Comparison of ENCODE assay signal across 14 cellular contexts in the genomic region with DNA sequence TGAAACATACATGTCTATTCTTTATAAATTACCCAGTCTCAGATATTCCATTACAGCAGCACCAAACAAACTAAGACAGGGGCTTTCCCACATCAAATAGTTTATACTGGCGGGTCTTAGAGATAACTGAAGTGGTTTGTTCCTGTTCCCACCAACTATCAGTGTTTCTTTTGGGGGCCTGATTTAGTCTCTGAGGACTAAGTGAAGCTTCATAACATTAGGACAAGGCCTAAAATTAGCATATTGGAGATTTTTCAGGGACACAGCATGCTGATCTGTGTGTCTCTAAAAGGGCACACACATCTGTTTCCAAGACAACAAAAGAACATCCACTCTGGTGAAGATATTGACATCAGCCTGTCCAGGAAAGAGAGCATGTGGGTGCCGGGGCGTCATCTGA.
DNase-seq lines count a peak whose midpoint lies in the region; ATAC-seq and TF ChIP-seq lines count a peak whose summit lies in the region.
"Had no signal": no experiment of that assay in that cellular context is flagged by ENCODE, and none has a peak within 500 bp of the region (broad histone marks: within the 10 kb centered on the region; RNA-seq: fewer than 3 reads in every experiment).

No MANE protein-coding gene starts in this region.

- no peak overlapping the region for H2BK5ac ChIP-seq in mesenchymal stem cell (ENCODE audit: low read depth, low read length, poor library complexity, severe bottlenecking)

- H3K36me3 ChIP-seq in mesenchymal stem cell (ENCODE audit: control insufficient read depth in 1 of 2, insufficient read depth in 2 of 2, low read depth in 1 of 2, low read length in 2 of 2): no peaks in the 10 kb centered on the region
- H3K36me3 ChIP-seq: HAP-1 had no signal

- CTCF ChIA-PET in activated CD8-positive, alpha-beta T cell treated with anti-CD3 and anti-CD28 coated beads for 36 hours (lab: Charles Lee): no interaction called here
- CTCF ChIA-PET in activated CD8-positive, alpha-beta T cell treated with anti-CD3 and anti-CD28 coated beads, Interleukin-2, amount 10 ng/mL, durations not matched to agents 7 days and 5 days (lab: Charles Lee): no interaction called here

- H4K91ac ChIP-seq in mesenchymal stem cell (ENCODE audit: low read length): no peak overlapping the region

- H3K4me3 Mint-ChIP-seq in activated CD8-positive, alpha-beta T cell treated with anti-CD3 and anti-CD28 coated beads for 36 hours: no peak overlapping the region
- no peak overlapping the region for H3K4me3 Mint-ChIP-seq in activated CD8-positive, alpha-beta T cell treated with anti-CD3 and anti-CD28 coated beads, Interleukin-2, amount 10 ng/mL, durations not matched to agents 7 days and 5 days
- H3K4me3 Mint-ChIP-seq: CD8-positive, alpha-beta memory T cell had no signal

- H3K27me3 Mint-ChIP-seq in activated CD8-positive, alpha-beta T cell treated with anti-CD3 and anti-CD28 coated beads for 36 hours: no peaks in the 10 kb centered on the region
- H3K27me3 Mint-ChIP-seq in activated CD8-positive, alpha-beta T cell treated with anti-CD3 and anti-CD28 coated beads, Interleukin-2, amount 10 ng/mL, durations not matched to agents 7 days and 5 days (ENCODE audit: low read depth): no peaks in the 10 kb centered on the region
- H3K27me3 Mint-ChIP-seq: CD8-positive, alpha-beta memory T cell had no signal

- H2BK120ac ChIP-seq in mesenchymal stem cell (ENCODE audit: low read depth, low read length): no peak overlapping the region

- intact Hi-C loops in activated CD8-positive, alpha-beta T cell treated with anti-CD3 and anti-CD28 coated beads for 36 hours (cut with micrococcal nuclease): no loop called here
- intact Hi-C loops in left cardiac atrium (cut with DNase I) (no loop called here), Right ventricle myocardium inferior (cut with DNase I) (no loop called here)

- no peak overlapping the region for H2AK5ac ChIP-seq in mesenchymal stem cell (ENCODE audit: low read length, severe bottlenecking)

- H3K23ac ChIP-seq in mesenchymal stem cell (ENCODE audit: low read length in 2 of 2): no peak overlapping the region

- DNase-seq in activated CD8-positive, alpha-beta T cell treated with anti-CD3 and anti-CD28 coated beads for 36 hours: no peak
- DNase-seq in activated CD8-positive, alpha-beta T cell treated with anti-CD3 and anti-CD28 coated beads, Interleukin-2, amount 10 ng/mL, durations not matched to agents 7 days and 5 days: no peak
- peak; percentile 26 for DNase-seq in left cardiac atrium
- no peak for DNase-seq in Right ventricle myocardium inferior (ENCODE audit: missing footprints)
- DNase-seq in mesenchymal stem cell: peak; percentile 52
- DNase-seq: Caco-2; CD8-positive, alpha-beta memory T cell; DND-41; GDM1; GOT3 had no signal

- WGBS in mesenchymal stem cell: 81% methylated on average over 2 of the region's 3 CpGs

- H3K14ac ChIP-seq in mesenchymal stem cell (ENCODE audit: low read length in 2 of 2): no peak overlapping the region

- no peak overlapping the region for H3K9ac ChIP-seq in mesenchymal stem cell (ENCODE audit: low read length)

- no peak overlapping the region for H4K8ac ChIP-seq in mesenchymal stem cell (ENCODE audit: low read length)

- H3K4me3 ChIP-seq in mesenchymal stem cell (ENCODE audit: insufficient read depth in 1 of 2, low read depth in 1 of 2, low read length in 2 of 2): no peak overlapping the region
- H3K4me3 ChIP-seq: HAP-1 had no signal

- no peak for TF ChIP-seq CTCF in activated CD8-positive, alpha-beta T cell treated with anti-CD3 and anti-CD28 coated beads for 36 hours (IDR thresholded peaks at IDR 0.05)

- H3K36me3 Mint-ChIP-seq in activated CD8-positive, alpha-beta T cell treated with anti-CD3 and anti-CD28 coated beads for 36 hours (ENCODE audit: low read depth): no peaks in the 10 kb centered on the region
- H3K36me3 Mint-ChIP-seq in activated CD8-positive, alpha-beta T cell treated with anti-CD3 and anti-CD28 coated beads, Interleukin-2, amount 10 ng/mL, durations not matched to agents 7 days and 5 days (ENCODE audit: low read depth): no peaks in the 10 kb centered on the region

- no peak overlapping the region for H3K4me2 ChIP-seq in mesenchymal stem cell (ENCODE audit: low read length, poor library complexity, severe bottlenecking)

- no peaks in the 10 kb centered on the region for H3K79me1 ChIP-seq in mesenchymal stem cell (replicated peaks; ENCODE audit: low read length, poor library complexity, severe bottlenecking)

- H3K27me3 ChIP-seq in mesenchymal stem cell (ENCODE audit: control insufficient read depth in 1 of 2, insufficient read depth in 1 of 2, low read length in 2 of 2): peaks cover 0 to 6% of the 10 kb centered on the region in 2 experiments

- no peak overlapping the region for H3K27ac ChIP-seq in mesenchymal stem cell (ENCODE audit: low read length, poor library complexity, severe bottlenecking)
- H3K27ac ChIP-seq: 22Rv1 had no signal

- H3K9me3 Mint-ChIP-seq in activated CD8-positive, alpha-beta T cell treated with anti-CD3 and anti-CD28 coated beads for 36 hours: no peaks in the 10 kb centered on the region
- H3K9me3 Mint-ChIP-seq in activated CD8-positive, alpha-beta T cell treated with anti-CD3 and anti-CD28 coated beads, Interleukin-2, amount 10 ng/mL, durations not matched to agents 7 days and 5 days (ENCODE audit: insufficient read depth): no peaks in the 10 kb centered on the region

- H3K4me1 Mint-ChIP-seq in activated CD8-positive, alpha-beta T cell treated with anti-CD3 and anti-CD28 coated beads for 36 hours (ENCODE audit: low read depth): no peaks in the 10 kb centered on the region
- H3K4me1 Mint-ChIP-seq in activated CD8-positive, alpha-beta T cell treated with anti-CD3 and anti-CD28 coated beads, Interleukin-2, amount 10 ng/mL, durations not matched to agents 7 days and 5 days (ENCODE audit: low read depth): no peaks in the 10 kb centered on the region
- H3K4me1 Mint-ChIP-seq: CD8-positive, alpha-beta memory T cell had no signal

- peak; percentile 42 for ATAC-seq in activated CD8-positive, alpha-beta T cell treated with anti-CD3 and anti-CD28 coated beads for 36 hours
- no peak for ATAC-seq in activated CD8-positive, alpha-beta T cell treated with anti-CD3 and anti-CD28 coated beads, Interleukin-2, amount 10 ng/mL, durations not matched to agents 7 days and 5 days
- ATAC-seq in left cardiac atrium: peak; percentile 68 to 71
- no peak for ATAC-seq in Right ventricle myocardium inferior
- ATAC-seq in GM18498 (IDR thresholded peaks at IDR 0.05; ENCODE audit: unreplicated experiment): no peak
- no peak for ATAC-seq in HG02588 (IDR thresholded peaks at IDR 0.05; ENCODE audit: unreplicated experiment)

- no peaks in the 10 kb centered on the region for H3K4me1 ChIP-seq in mesenchymal stem cell (ENCODE audit: control insufficient read depth, insufficient read depth, low read depth, low read length)
- H3K4me1 ChIP-seq: Caco-2, HAP-1 had no signal

- no peak overlapping the region for H2BK12ac ChIP-seq in mesenchymal stem cell (ENCODE audit: low read length in 2 of 2)

- no peak overlapping the region for H2AFZ ChIP-seq in mesenchymal stem cell (ENCODE audit: low read depth, low read length)

- POLR2A ChIA-PET in activated CD8-positive, alpha-beta T cell treated with anti-CD3 and anti-CD28 coated beads for 36 hours (lab: Charles Lee): no interaction called here
- POLR2A ChIA-PET in activated CD8-positive, alpha-beta T cell treated with anti-CD3 and anti-CD28 coated beads, Interleukin-2, amount 10 ng/mL, durations not matched to agents 7 days and 5 days (lab: Charles Lee): no interaction called here

- H3K9me3 ChIP-seq in mesenchymal stem cell (ENCODE audit: control insufficient read depth, low read length): no peaks in the 10 kb centered on the region
- H3K9me3 ChIP-seq: Caco-2, HAP-1 had no signal

- H3K27ac Mint-ChIP-seq in activated CD8-positive, alpha-beta T cell treated with anti-CD3 and anti-CD28 coated beads for 36 hours: no peak overlapping the region
- H3K27ac Mint-ChIP-seq in activated CD8-positive, alpha-beta T cell treated with anti-CD3 and anti-CD28 coated beads, Interleukin-2, amount 10 ng/mL, durations not matched to agents 7 days and 5 days: no peak overlapping the region
- H3K27ac Mint-ChIP-seq: CD8-positive, alpha-beta memory T cell had no signal

- H3K4ac ChIP-seq in mesenchymal stem cell (ENCODE audit: low read depth in 1 of 2, low read length in 2 of 2): no peak overlapping the region

- peak overlapping the region in 1 of 2 experiments; percentile 20 for H3K18ac ChIP-seq in mesenchymal stem cell (ENCODE audit: low read depth in 1 of 2, low read length in 2 of 2)

- H2BK15ac ChIP-seq in mesenchymal stem cell (ENCODE audit: low read depth, poor library complexity, severe bottlenecking): no peak overlapping the region

Comparison
In these comparisons a context has a peak if more than half of its experiments do, and no peak if none do; other contexts are left out.
1. ATAC-seq: peak in activated CD8-positive, alpha-beta T cell treated with anti-CD3 and anti-CD28 coated beads for 36 hours (single experiment) and left cardiac atrium (2 of 2); none in activated CD8-positive, alpha-beta T cell treated with anti-CD3 and anti-CD28 coated beads, Interleukin-2, amount 10 ng/mL, durations not matched to agents 7 days and 5 days (single experiment), Right ventricle myocardium inferior (single experiment), GM18498 (single experiment) and HG02588 (single experiment).
2. DNase-seq: peak in left cardiac atrium (single experiment) and mesenchymal stem cell (single experiment); none in activated CD8-positive, alpha-beta T cell treated with anti-CD3 and anti-CD28 coated beads for 36 hours (single experiment), activated CD8-positive, alpha-beta T cell treated with anti-CD3 and anti-CD28 coated beads, Interleukin-2, amount 10 ng/mL, durations not matched to agents 7 days and 5 days (single experiment) and Right ventricle myocardium inferior (single experiment).